9 cellular contexts compared by ENCODE assay signal in the genomic region with DNA sequence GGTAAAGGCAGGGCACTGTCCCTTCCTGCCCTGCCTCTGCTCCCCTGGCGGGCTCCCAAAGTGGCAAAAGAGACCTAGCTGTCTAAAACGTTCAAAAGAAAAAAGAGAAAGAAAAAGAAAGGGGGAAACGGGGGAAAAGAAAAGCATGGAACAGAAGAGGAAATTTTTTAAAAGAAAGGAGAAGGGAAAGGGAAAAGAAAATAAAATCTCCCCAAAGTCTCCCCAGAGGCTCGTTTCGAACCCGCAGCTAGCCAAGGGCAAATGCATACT. TPM values are rescaled to one million over a fixed set of nuclear protein-coding genes. Genes with fewer than 3 reads are reported as not detected.
DNase-seq lines count a peak whose midpoint lies in the region; ATAC-seq and TF ChIP-seq lines count a peak whose summit lies in the region.
"Had no signal": no experiment of that assay in that cellular context is flagged by ENCODE, and none has a peak within 500 bp of the region (broad histone marks: within the 10 kb centered on the region; RNA-seq: fewer than 3 reads in every experiment).

No MANE protein-coding gene starts in this region.

- peak overlapping the region; percentile 74 for H2AFZ ChIP-seq in HCT116 (ENCODE audit: low read depth, low read length, poor library complexity, severe bottlenecking)

- TF ChIP-seq CTCF in HCT116 (IDR thresholded peaks at IDR 0.05 in 2 of 3, conservative IDR thresholded peaks at IDR 0.05 in 1 of 3; ENCODE audit: borderline replicate concordance in 1 of 3, insufficient read depth in 1 of 3, low read depth in 2 of 3, low read length in 2 of 3), result no peak
- TF ChIP-seq CTCF in brain microvascular endothelial cell (IDR thresholded peaks at IDR 0.05; ENCODE audit: low read depth, low read length, missing control alignments), result no peak
- no peak for TF ChIP-seq CTCF in kidney epithelial cell (IDR thresholded peaks at IDR 0.05; ENCODE audit: insufficient read depth, low read length, poor library complexity, severe bottlenecking)

- DNase-seq in HCT116 (ENCODE audit: low read depth, low spot score) (no peak), brain microvascular endothelial cell (no peak), kidney epithelial cell (ENCODE audit: low read depth) (no peak), HCEC 1CT (no peak), kidney glomerular epithelial cell (lab: John Stamatoyannopoulos, UW) (no peak)
- DNase-seq: activated T-cell treated with anti-CD3 and anti-CD28 coated beads for 4 hours; central memory CD4-positive, alpha-beta T cell had no signal

- H3K79me2 ChIP-seq in HCT116 (ENCODE audit: insufficient read depth, low read length), result no peaks in the 10 kb centered on the region

- TF ChIP-seq POLR2A in HCT116 (IDR thresholded peaks at IDR 0.05; ENCODE audit: borderline replicate concordance, extremely low read depth, insufficient read depth, insufficient read length), result no peak

- H3K4me1 ChIP-seq in HCT116 (ENCODE audit: control insufficient read depth in 1 of 2, insufficient read depth in 2 of 2, low read length in 2 of 2), result peaks cover 0 to 7% of the 10 kb centered on the region in 2 experiments; a peak in 1 of 4 replicates
- H3K4me1 ChIP-seq in stomach smooth muscle (ENCODE audit: control insufficient read depth, insufficient read depth, low read length), result peaks cover 14% of the 10 kb centered on the region

- H3K27ac ChIP-seq in HCT116 (ENCODE audit: low read depth, low read length) (no peak overlapping the region), brain microvascular endothelial cell (no peak overlapping the region), stomach smooth muscle (ENCODE audit: low read length) (no peak overlapping the region)

- no peak overlapping the region for H3K9ac ChIP-seq in HCT116 (ENCODE audit: low read length)
- H3K9ac ChIP-seq in stomach smooth muscle (ENCODE audit: low read length in 2 of 2), result no peak overlapping the region

- H4K20me1 ChIP-seq in HCT116 (ENCODE audit: insufficient read depth), result no peaks in the 10 kb centered on the region

- POLR2A ChIA-PET in HCT116 (lab: Charles Lee), result no interaction called here

- H3K9me2 ChIP-seq in HCT116 (ENCODE audit: insufficient read depth), result no peaks in the 10 kb centered on the region

- RAD21 ChIA-PET in HCT116 (lab: Charles Lee; ENCODE audit: low non-redundant PET in 1 of 2, low total read pairs in 2 of 2, uncharacterized antibody in 2 of 2, unreplicated experiment in 2 of 2), result no interaction called here

- in situ Hi-C loops in brain microvascular endothelial cell (cut with HindIII; ENCODE audit: low pct_ligation_motif_present, low sequenced_read_pairs), result no loop called here

- H3K4me2 ChIP-seq in HCT116 (ENCODE audit: low read length), result peak overlapping the region; percentile 77; the same call in 1 of the 2 replicates

- peaks cover 3 to 6% of the 10 kb centered on the region in 2 experiments; a peak in 2 of 4 replicates for H3K9me3 ChIP-seq in HCT116 (ENCODE audit: control insufficient read depth in 1 of 2, insufficient read depth in 1 of 2, low read depth in 1 of 2, low read length in 2 of 2)
- no peaks in the 10 kb centered on the region for H3K9me3 ChIP-seq in stomach smooth muscle (ENCODE audit: control insufficient read depth in 2 of 2, low read length in 2 of 2)

- TF ChIP-seq RAD21 in HCT116 (IDR thresholded peaks at IDR 0.05; ENCODE audit: low read depth), result no peak

- no TSS peak for BruUV-seq in HCT116 (replicated peaks; lab: Mats Ljungman, UMichigan)

- CTCF ChIA-PET in HCT116 (lab: Charles Lee), result no interaction called here

- ATAC-seq in HCT116 (no peak), GM18909 (IDR thresholded peaks at IDR 0.05; ENCODE audit: poor library complexity, unreplicated experiment) (no peak)

- H3K27me3 ChIP-seq in HCT116 (ENCODE audit: insufficient read depth, low read length) (no peaks in the 10 kb centered on the region), brain microvascular endothelial cell (replicated peaks) (no peaks in the 10 kb centered on the region), kidney epithelial cell (ENCODE audit: control insufficient read depth, insufficient read depth, low read length) (peaks cover 38% of the 10 kb centered on the region), stomach smooth muscle (ENCODE audit: control insufficient read depth in 1 of 2, insufficient read depth in 2 of 2, low read length in 2 of 2) (peaks cover 31 to 45% of the 10 kb centered on the region in 2 donors)

- no peaks in the 10 kb centered on the region for H3K36me3 ChIP-seq in HCT116 (ENCODE audit: control insufficient read depth in 1 of 2, insufficient read depth in 2 of 2, low read length in 2 of 2)
- H3K36me3 ChIP-seq in brain microvascular endothelial cell (replicated peaks), result no peaks in the 10 kb centered on the region
- H3K36me3 ChIP-seq in kidney epithelial cell (ENCODE audit: control insufficient read depth, insufficient read depth, low read length), result no peaks in the 10 kb centered on the region
- H3K36me3 ChIP-seq in stomach smooth muscle (ENCODE audit: control insufficient read depth in 2 of 2, insufficient read depth in 2 of 2, low read length in 2 of 2), result no peaks in the 10 kb centered on the region

- H3K4me3 ChIP-seq in HCT116 (replicated peaks in 1 of 2; ENCODE audit: low read depth in 1 of 2, low read length in 2 of 2), result no peak overlapping the region
- H3K4me3 ChIP-seq in brain microvascular endothelial cell (ENCODE audit: low read depth, low read length), result peak overlapping the region; percentile 51
- H3K4me3 ChIP-seq in kidney epithelial cell (ENCODE audit: low read depth, low read length), result peak overlapping the region; percentile 29
- peak overlapping the region; percentile 49 to 57 for H3K4me3 ChIP-seq in stomach smooth muscle (ENCODE audit: low read length in 2 of 2)

- intact Hi-C loops in HCT116 (cut with micrococcal nuclease), result no loop called here

TF ChIP-seq in HCT116, 20 proteins besides CTCF, POLR2A, EP300 and RAD21:
- TF ChIP-seq EZH2 (IDR thresholded peaks at IDR 0.05) (no peak), CBX3 (IDR thresholded peaks at IDR 0.05; ENCODE audit: low read depth) (no peak), ZNF274 (IDR thresholded peaks at IDR 0.05; ENCODE audit: low read depth, low read length) (no peak), CEBPB (IDR thresholded peaks at IDR 0.05; ENCODE audit: low read depth) (no peak), EZH2phosphoT487 (IDR thresholded peaks at IDR 0.05; ENCODE audit: borderline replicate concordance) (no peak), SIN3A (IDR thresholded peaks at IDR 0.05; ENCODE audit: low read depth) (no peak), ZFX (IDR thresholded peaks at IDR 0.05) (no peak)

RNA-seq across cellular contexts. Expression of a gene that starts 37.0 kb away (rescaled TPM):
- total RNA-seq in HCT116 (2021; ENCODE audit: unreplicated experiment) (0.25 TPM), kidney epithelial cell (0.75 and 0.96 TPM in 2 replicates)
- polyA plus RNA-seq in HCT116 (2012), result not detected in 2 replicates

Comparison
In these comparisons a context has a peak if more than half of its experiments do, and no peak if none do; other contexts are left out.
1. H3K4me3 ChIP-seq: peak in brain microvascular endothelial cell (single experiment), kidney epithelial cell (single experiment) and stomach smooth muscle (2 of 2); none in HCT116 (0 of 2).